ENCODE assay signal across 22 cellular contexts in the genomic region with DNA sequence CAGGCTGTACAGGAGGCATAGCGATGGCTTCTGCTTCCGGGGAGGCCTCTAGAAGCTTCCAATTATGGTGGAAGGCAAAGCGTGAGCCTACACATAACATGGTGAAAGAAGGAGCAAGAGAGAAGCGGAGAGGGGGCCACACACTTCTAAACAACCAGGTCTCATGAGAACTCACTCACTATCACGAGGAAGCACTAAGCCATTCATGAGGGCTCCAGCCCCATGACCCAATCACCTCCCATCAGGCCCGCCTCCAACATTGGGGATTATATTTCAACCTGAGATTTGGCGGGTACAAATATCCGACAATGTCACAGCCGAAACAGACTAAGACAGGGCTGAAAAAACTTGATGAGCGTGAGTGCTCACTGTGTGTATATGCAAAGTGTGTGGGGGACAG.
A peak's percentile ranks its signal among the peaks of the same experiment; 100 is the strongest.
DNase-seq lines count a peak whose midpoint lies in the region; FAIRE-seq and TF ChIP-seq lines count a peak whose summit lies in the region.
"Had no signal": no experiment of that assay in that cellular context is flagged by ENCODE, and none has a peak within 500 bp of the region (broad histone marks: within the 10 kb centered on the region; RNA-seq: fewer than 3 reads in every experiment).

No MANE protein-coding gene starts in this region.

- H3K27ac ChIP-seq in WERI-Rb-1 (no peak overlapping the region), colonic mucosa (no peak overlapping the region)
- H3K27ac ChIP-seq: BLaER1 had no signal

- H3K27me3 ChIP-seq in WERI-Rb-1 (ENCODE audit: insufficient read depth, low read depth, severe bottlenecking) (no peaks in the 10 kb centered on the region), H7 (ENCODE audit: control insufficient read depth, insufficient read depth, low read length) (no peaks in the 10 kb centered on the region), colonic mucosa (no peaks in the 10 kb centered on the region)
- H3K27me3 ChIP-seq: BLaER1 had no signal

- intact Hi-C loops in colonic mucosa (cut with DNase I): no loop called here

- H3K9me3 ChIP-seq in WERI-Rb-1 (ENCODE audit: severe bottlenecking): no peaks in the 10 kb centered on the region
- no peaks in the 10 kb centered on the region for H3K9me3 ChIP-seq in colonic mucosa
- H3K9me3 ChIP-seq: BLaER1, SK-N-SH had no signal

- no peaks in the 10 kb centered on the region for H3K4me1 ChIP-seq in colonic mucosa
- H3K4me1 ChIP-seq: BLaER1 had no signal

- TF ChIP-seq CTCF in WERI-Rb-1 (IDR thresholded peaks at IDR 0.05; ENCODE audit: low read depth, low read length) (no peak), retinal pigment epithelial cell (conservative IDR thresholded peaks at IDR 0.05; ENCODE audit: low read depth, low read length) (no peak), colonic mucosa (IDR thresholded peaks at IDR 0.05) (no peak)

- FAIRE-seq in H54 (lab: Jason Lieb, UNC): no peak
- FAIRE-seq: A204.1, GM18507 had no signal

- DNase-seq in DMS 273 treated with DMSO at 0.1 percent for 48 hours (lab: John Stamatoyannopoulos, UW): peak; percentile 76
- peak; percentile 79 for DNase-seq in NCI-H1694 treated with DMSO at 0.1 percent for 48 hours (lab: John Stamatoyannopoulos, UW)
- DNase-seq in WERI-Rb-1: peak; percentile 9
- peak; percentile 60 for DNase-seq in retinal pigment epithelial cell (ENCODE audit: low read depth)
- no peak for DNase-seq in H7
- DNase-seq in colonic mucosa: no peak
- no peak for DNase-seq in H54 (ENCODE audit: insufficient read length, low spot score)
- DNase-seq: CD4-positive, CD25-positive, alpha-beta regulatory T cell; DMS53; HCEC 1CT; NCI-H1092; NCI-H1417 treated with DMSO at 0.1 percent for 48 hours; NCI-H187 treated with DMSO at 0.1 percent for 48 hours; NCI-H446; NCI-H748 treated with DMSO at 0.1 percent for 48 hours; NK-92 treated with Interleukin-12 subunit alpha and Interleukin-12 subunit beta, amount 100 ng/mL, for 24 hours; PC-3; SK-N-SH; SW 1271 had no signal

- H3K4me3 ChIP-seq in WERI-Rb-1 (ENCODE audit: low read depth, low read length): no peak overlapping the region
- H3K4me3 ChIP-seq in retinal pigment epithelial cell (ENCODE audit: low read length): no peak overlapping the region
- no peak overlapping the region for H3K4me3 ChIP-seq in H7 (ENCODE audit: insufficient read depth, low read depth, low read length)
- H3K4me3 ChIP-seq in colonic mucosa: no peak overlapping the region
- H3K4me3 ChIP-seq: BLaER1 had no signal

- H3K9ac ChIP-seq in colonic mucosa (ENCODE audit: low read depth in 2 of 2, low read length in 2 of 2): no peak overlapping the region
- H3K9ac ChIP-seq: BLaER1, SK-N-SH had no signal

- H3K36me3 ChIP-seq in WERI-Rb-1: no peaks in the 10 kb centered on the region
- no peaks in the 10 kb centered on the region for H3K36me3 ChIP-seq in H7 (replicated peaks; ENCODE audit: control insufficient read depth, insufficient read depth, low read length)
- no peaks in the 10 kb centered on the region for H3K36me3 ChIP-seq in colonic mucosa
- H3K36me3 ChIP-seq: BLaER1 had no signal

- no peak for TF ChIP-seq POLR2A in H54 (IDR thresholded peaks at IDR 0.05; ENCODE audit: low read depth, low read length)

Comparison
In these comparisons a context has a peak if more than half of its experiments do, and no peak if none do; other contexts are left out.
1. DNase-seq: peak in DMS 273 treated with DMSO at 0.1 percent for 48 hours (single experiment), NCI-H1694 treated with DMSO at 0.1 percent for 48 hours (single experiment), WERI-Rb-1 (single experiment) and retinal pigment epithelial cell (single experiment); none in H7 (single experiment), colonic mucosa (single experiment) and H54 (single experiment).